In genomic region chr6:132715204-132715603, GRCh38 we compare ENCODE assay signal across 8 cellular contexts. TPM values are rescaled to one million over a fixed set of nuclear protein-coding genes. Genes with fewer than 3 reads are reported as not detected.
DNase-seq lines count a peak whose midpoint lies in the region; ATAC-seq, FAIRE-seq and TF ChIP-seq lines count a peak whose summit lies in the region.

No MANE protein-coding gene starts in this region.

- in situ Hi-C loops in GM12878 (cut with MboI): no loop called here

- TF ChIP-seq EP300 in A549 (IDR thresholded peaks at IDR 0.05): no peak
- TF ChIP-seq EP300 in GM12878 (IDR thresholded peaks at IDR 0.05; ENCODE audit: borderline replicate concordance in 1 of 2, control insufficient read depth in 1 of 2, low read depth in 2 of 2, low read length in 2 of 2): no peak
- TF ChIP-seq EP300 in upper lobe of left lung (IDR thresholded peaks at IDR 0.05): no peak

- SMC1A ChIA-PET in GM12878 (lab: Charles Lee; ENCODE audit: uncharacterized antibody, unreplicated experiment): interaction anchor here (0.9 to 1.8 kb wide), 6 partner anchors 9 to 48 kb away, joined by 3 to 10 read pairs (median 4); no protein-coding TSS in a partner anchor

- H3K4me2 ChIP-seq in A549 (no peak overlapping the region), GM12878 (ENCODE audit: control insufficient read depth, insufficient read depth) (no peak overlapping the region), keratinocyte (ENCODE audit: control insufficient read depth, extremely low read depth, insufficient read depth, low read depth, low read length) (no peak overlapping the region)

- DNase-seq in A549 (ENCODE audit: low read depth in 1 of 2, low spot score in 1 of 2): peak; percentile 57 to 77
- peak; percentile 84 for DNase-seq in HT-29 (ENCODE audit: low spot score)
- no peak for DNase-seq in GM12878 (ENCODE audit: low read depth, low spot score)
- peak; percentile 15 for DNase-seq in keratinocyte (ENCODE audit: low read depth, low spot score)
- no peak for DNase-seq in upper lobe of left lung
- DNase-seq in activated CD4-positive, alpha-beta T cell treated with anti-CD3 and anti-CD28 coated beads for 4 hours: no peak
- no peak for DNase-seq in NCI-H187 (lab: John Stamatoyannopoulos, UW)

- no peak overlapping the region for H3K4me3 ChIP-seq in A549
- H3K4me3 ChIP-seq in GM12878: no peak overlapping the region
- no peak overlapping the region for H3K4me3 ChIP-seq in keratinocyte (ENCODE audit: control insufficient read depth in 2 of 3, extremely low read depth in 1 of 3, insufficient read depth in 2 of 3, low read depth in 1 of 3, low read length in 3 of 3)
- H3K4me3 ChIP-seq in upper lobe of left lung: no peak overlapping the region

- intact Hi-C loops in GM12878 (cut with micrococcal nuclease; ENCODE audit: unreplicated experiment): no loop called here

- FAIRE-seq in A549 (lab: Jason Lieb, UNC) (no peak), GM12878 (lab: Jason Lieb, UNC) (no peak), keratinocyte (lab: Jason Lieb, UNC) (peak; percentile 87)

- H3K9me1 ChIP-seq in keratinocyte (ENCODE audit: control insufficient read depth, extremely low read depth, insufficient read depth, low read length): no peaks in the 10 kb centered on the region

- peak; percentile 66 to 73 for TF ChIP-seq RAD21 in A549 (conservative IDR thresholded peaks at IDR 0.05 in 1 of 2, IDR thresholded peaks at IDR 0.05 in 1 of 2)
- TF ChIP-seq RAD21 in GM12878 (IDR thresholded peaks at IDR 0.05; ENCODE audit: insufficient read depth, low read depth, low read length): 0 out of 2 replicates have a peak, but pooled peaks have one; percentile 9

- peak; percentile 43 for TF ChIP-seq CTCF in A549 (IDR thresholded peaks at IDR 0.05)
- TF ChIP-seq CTCF in GM12878 (IDR thresholded peaks at IDR 0.05 in 2 of 3, conservative IDR thresholded peaks at IDR 0.05 in 1 of 3; ENCODE audit: control insufficient read depth in 2 of 3, extremely low read depth in 1 of 3, insufficient read depth in 1 of 3, low read depth in 3 of 3, low read length in 3 of 3): no peak
- TF ChIP-seq CTCF in keratinocyte (optimal IDR thresholded peaks at IDR 0.05 in 1 of 3, IDR thresholded peaks at IDR 0.05 in 1 of 3, conservative IDR thresholded peaks at IDR 0.05 in 1 of 3; ENCODE audit: extremely low read depth in 1 of 3, insufficient read depth in 2 of 3, low read length in 3 of 3): peak; percentile 59 to 83 (median 67)
- TF ChIP-seq CTCF in upper lobe of left lung (IDR thresholded peaks at IDR 0.05): no peak

- H3K4me1 ChIP-seq in A549: peaks cover 20% of the 10 kb centered on the region; the same call in 2 of the 3 replicates
- H3K4me1 ChIP-seq in GM12878 (ENCODE audit: control insufficient read depth, insufficient read depth, low read length): no peaks in the 10 kb centered on the region
- peaks cover 3% of the 10 kb centered on the region for H3K4me1 ChIP-seq in keratinocyte (ENCODE audit: control insufficient read depth, extremely low read depth, insufficient read depth, low read length)
- H3K4me1 ChIP-seq in upper lobe of left lung: no peaks in the 10 kb centered on the region

- no peaks in the 10 kb centered on the region for H3K79me2 ChIP-seq in GM12878 (ENCODE audit: control insufficient read depth, insufficient read depth, low read length)
- H3K79me2 ChIP-seq in keratinocyte (ENCODE audit: control insufficient read depth, insufficient read depth, low read length): no peaks in the 10 kb centered on the region

- BruUV-seq in GM12878 (replicated peaks; lab: Mats Ljungman, UMichigan): no TSS peak

- CTCF ChIA-PET in A549 (lab: Yijun Ruan, JAX): interaction anchor here (0.7 to 2.2 kb wide), 11 partner anchors 9 to 184 kb away, joined by 3 to 17 read pairs (median 4); partner anchors contain the start of gene SLC18B1
- CTCF ChIA-PET in GM12878 (lab: Yijun Ruan, JAX): interaction anchor here (0.7 to 2.0 kb wide), 3 partner anchors 13 to 44 kb away, joined by 3 to 6 read pairs (median 4); no protein-coding TSS in a partner anchor

- ATAC-seq in A549 (peak; percentile 99), GM12878 (no peak), HG02642 (IDR thresholded peaks at IDR 0.05; ENCODE audit: poor library complexity, unreplicated experiment) (no peak), upper lobe of left lung (ENCODE audit: low FRiP score in 2 of 2) (no peak)

- dilution Hi-C loops in keratinocyte (cut with MboI; ENCODE audit: extremely low pct_ligation_motif_present, low sequenced_read_pairs): no loop called here

- H3K27me3 ChIP-seq in GM12878 (replicated peaks in 1 of 2; ENCODE audit: control insufficient read depth in 2 of 2, insufficient read depth in 2 of 2, low read length in 1 of 2) (0 out of 4 replicates have a peak, but pooled peaks cover 2% of the 10 kb centered on the region in 2 experiments), keratinocyte (ENCODE audit: control insufficient read depth, extremely low read depth, insufficient read depth, low read length) (no peaks in the 10 kb centered on the region), upper lobe of left lung (no peaks in the 10 kb centered on the region)

- H3K36me3 ChIP-seq in GM12878 (ENCODE audit: control insufficient read depth in 2 of 2, insufficient read depth in 2 of 2, low read length in 1 of 2) (no peaks in the 10 kb centered on the region), keratinocyte (ENCODE audit: control insufficient read depth in 2 of 2, extremely low read depth in 1 of 2, insufficient read depth in 2 of 2, low read length in 2 of 2) (no peaks in the 10 kb centered on the region), upper lobe of left lung (no peaks in the 10 kb centered on the region)

- WGBS in A549 (ENCODE audit: missing lambda C conversion rate): 40% methylated on average over 4 of the region's 5 CpGs
- WGBS in GM12878 (ENCODE audit: insufficient coverage, insufficient replicate concordance, low lambda C conversion rate, missing lambda C conversion rate): 72% methylated on average over 5 of the region's 5 CpGs
- 69 to 81% methylated on average over 3 to 5 of the region's 5 CpGs for WGBS in upper lobe of left lung, 2 donors

- H4K20me1 ChIP-seq in GM12878 (ENCODE audit: control insufficient read depth, insufficient read depth) (no peaks in the 10 kb centered on the region), keratinocyte (ENCODE audit: control insufficient read depth, extremely low read depth, insufficient read depth, low read length) (no peaks in the 10 kb centered on the region)

- H3K9ac ChIP-seq in GM12878 (ENCODE audit: control insufficient read depth, insufficient read depth, low read length) (no peak overlapping the region), keratinocyte (ENCODE audit: control insufficient read depth, extremely low read depth, insufficient read depth, low read length) (no peak overlapping the region)

- RAD21 ChIA-PET in GM12878 (lab: Charles Lee; ENCODE audit: unreplicated experiment): interaction anchor here (1.4 kb wide), 1 partner anchor 435 kb away, joined by 3 read pairs; no protein-coding TSS in a partner anchor

- TF ChIP-seq POLR2A in A549 (IDR thresholded peaks at IDR 0.05; ENCODE audit: low read length) (no peak), GM12878 (IDR thresholded peaks at IDR 0.05; ENCODE audit: low read depth, low read length) (no peak), upper lobe of left lung (IDR thresholded peaks at IDR 0.05) (no peak)

- POLR2A ChIA-PET in A549 (lab: Yijun Ruan, JAX) (interaction anchor here (0.6 kb wide), 1 partner anchor 45 kb away, joined by 6 read pairs; no protein-coding TSS in a partner anchor), GM12878 (lab: Charles Lee) (no interaction called here)

- H2AFZ ChIP-seq in GM12878 (ENCODE audit: control insufficient read depth, low read depth, low read length): no peak overlapping the region
- H2AFZ ChIP-seq in keratinocyte (ENCODE audit: control insufficient read depth, low read length): no peak overlapping the region

- H3K9me3 ChIP-seq in A549 (no peaks in the 10 kb centered on the region), GM12878 (replicated peaks; ENCODE audit: control insufficient read depth, insufficient read depth, low read length) (no peaks in the 10 kb centered on the region), keratinocyte (ENCODE audit: control insufficient read depth, low read depth, low read length) (no peaks in the 10 kb centered on the region), upper lobe of left lung (no peaks in the 10 kb centered on the region)

- no peak overlapping the region for H3K27ac ChIP-seq in A549
- H3K27ac ChIP-seq in GM12878 (ENCODE audit: control insufficient read depth, insufficient read depth): no peak overlapping the region
- H3K27ac ChIP-seq in keratinocyte (ENCODE audit: control insufficient read depth, insufficient read depth, low read length): no peak overlapping the region
- H3K27ac ChIP-seq in upper lobe of left lung: peak overlapping the region in 1 of 4 donors; percentile 6

RNA-seq across cellular contexts. Expression of gene VNN1, which starts 1.3 kb away (rescaled TPM):
- polyA plus RNA-seq in A549 (2011; rRNA removed) (0.09 TPM in 2 replicates), A549 (2017; fragmentation: RNase III; extraction: RNeasy Plus Mini Kit Qiagen cat#74134 plus additional on column Dnase treatment) (0.03 to 0.13 TPM in 2 of 3 replicates, not detected in the other), GM12878 (2011; rRNA removed) (not detected in 2 replicates), GM12878 (2014; fragmentation: Illumina TruSeq; extraction: Trizol) (not detected in 2 replicates), GM12878 (2014; fragmentation: Nextera tagmentation; extraction: Ambion mirVana) (not detected), GM12878 (2014; rRNA removed) (not detected in 2 replicates), GM12878 (2016; fragmentation: Nextera tagmentation; extraction: Ambion mirVana) (not detected), keratinocyte (1.5 to 3.8 TPM (median 3.3 TPM) in 3 replicates)
- polyA plus RNA-seq in A549 (2012; cell fraction: cytosol; rRNA removed): 0.01 and 0.03 TPM in 2 replicates
- polyA plus RNA-seq in A549 (2012; cell fraction: nucleus; rRNA removed): 0.04 and 0.05 TPM in 2 replicates
- polyA minus RNA-seq in A549 (2011; rRNA and poly(A)+ RNA removed): not detected in 2 replicates
- total RNA-seq in HT-29 (2014; rRNA removed; shearing (Covaris generic)): 3.1 and 3.6 TPM in 2 replicates
- not detected in 2 replicates for total RNA-seq in GM12878 (2013; cell fraction: nucleolus; rRNA removed)
- total RNA-seq in GM12878 (2014; rRNA removed) (0.05 TPM in 1 of 2 replicates, not detected in the other), GM12878 (2014; rRNA removed; fragmentation: Illumina TruSeq; extraction: Trizol) (not detected in 2 replicates), GM12878 (2021) (not detected in 2 replicates), upper lobe of left lung (1 to 10 TPM in 5 of 6 donors, under 1 TPM in 1; 0.67 to 9.4 (median 4.7) TPM)
- polyA plus RNA-seq in GM12878 (2011; ENCODE audit: low read depth): not detected
- not detected in 2 replicates for polyA plus RNA-seq in GM12878 (2011; cell fraction: cytosol; rRNA removed)
- not detected in 2 replicates for polyA plus RNA-seq in GM12878 (2011; cell fraction: nucleus; rRNA removed)
- polyA plus RNA-seq in GM12878 (2012): not detected in 2 replicates
- not detected in 2 replicates for polyA minus RNA-seq in GM12878 (2011; rRNA and poly(A)+ RNA removed)
- polyA minus RNA-seq in GM12878 (2011; cell fraction: cytosol; rRNA and poly(A)+ RNA removed): not detected in 2 replicates
- polyA minus RNA-seq in GM12878 (2011; cell fraction: nucleus; rRNA and poly(A)+ RNA removed): not detected in 2 replicates
- 0.25 TPM for polyA plus RNA-seq in keratinocyte (2011; ENCODE audit: low read depth)
- polyA plus RNA-seq in keratinocyte (2011; cell fraction: cytosol; rRNA removed): 0.68 and 1.5 TPM in 2 replicates
- polyA plus RNA-seq in keratinocyte (2011; cell fraction: nucleus; rRNA removed): 10.0 and 12.5 TPM in 2 replicates
- polyA plus RNA-seq in keratinocyte (2012; ENCODE audit: low replicate concordance): 0.16 and 1.2 TPM in 2 replicates
- 0.83 to 0.99 TPM in 2 of 3 replicates, not detected in the other for polyA minus RNA-seq in keratinocyte
- polyA minus RNA-seq in keratinocyte (2011; cell fraction: cytosol; rRNA and poly(A)+ RNA removed): not detected
- 0.39 and 0.42 TPM in 2 replicates for polyA minus RNA-seq in keratinocyte (2011; cell fraction: nucleus; rRNA and poly(A)+ RNA removed)

RNA-seq across cellular contexts. Expression of gene VNN2, which starts 42.5 kb away (rescaled TPM):
- polyA plus RNA-seq in A549 (2011; rRNA removed): 0.09 TPM in 1 of 2 replicates, not detected in the other
- 0.03 TPM in 1 of 2 replicates, not detected in the other for polyA plus RNA-seq in A549 (2012; cell fraction: cytosol; rRNA removed)
- not detected in 2 replicates for polyA plus RNA-seq in A549 (2012; cell fraction: nucleus; rRNA removed)
- 0.13 TPM in 1 of 3 replicates, not detected in the others for polyA plus RNA-seq in A549 (2017; fragmentation: RNase III; extraction: RNeasy Plus Mini Kit Qiagen cat#74134 plus additional on column Dnase treatment)
- polyA minus RNA-seq in A549 (2011; rRNA and poly(A)+ RNA removed): not detected in 2 replicates
- not detected in 2 replicates for total RNA-seq in HT-29 (2014; rRNA removed; shearing (Covaris generic))
- 25.5 and 28.5 TPM in 2 replicates for total RNA-seq in GM12878 (2013; cell fraction: nucleolus; rRNA removed)
- 21.3 and 26.3 TPM in 2 replicates for total RNA-seq in GM12878 (2014; rRNA removed)
- 22.9 and 23.9 TPM in 2 replicates for total RNA-seq in GM12878 (2014; rRNA removed; fragmentation: Illumina TruSeq; extraction: Trizol)
- 13.8 and 15.1 TPM in 2 replicates for total RNA-seq in GM12878 (2021)
- polyA plus RNA-seq in GM12878 (2011; ENCODE audit: low read depth): 39.3 TPM
- 18.2 and 21.5 TPM in 2 replicates for polyA plus RNA-seq in GM12878 (2011; rRNA removed)
- 11.2 and 15.0 TPM in 2 replicates for polyA plus RNA-seq in GM12878 (2011; cell fraction: cytosol; rRNA removed)
- 10.7 and 12.0 TPM in 2 replicates for polyA plus RNA-seq in GM12878 (2011; cell fraction: nucleus; rRNA removed)
- 22.9 and 23.5 TPM in 2 replicates for polyA plus RNA-seq in GM12878 (2012)
- polyA plus RNA-seq in GM12878 (2014; fragmentation: Illumina TruSeq; extraction: Trizol): 30.1 and 41.7 TPM in 2 replicates
- polyA plus RNA-seq in GM12878 (2014; fragmentation: Nextera tagmentation; extraction: Ambion mirVana): 10 to 100 TPM; 26.4 to 27.3 TPM
- polyA plus RNA-seq in GM12878 (2014; rRNA removed): 14.4 and 24.4 TPM in 2 replicates
- polyA plus RNA-seq in GM12878 (2016; fragmentation: Nextera tagmentation; extraction: Ambion mirVana): 10 to 100 TPM; 18.2 to 19.4 TPM
- polyA minus RNA-seq in GM12878 (2011; rRNA and poly(A)+ RNA removed): 10.9 and 13.4 TPM in 2 replicates
- 3.6 and 3.7 TPM in 2 replicates for polyA minus RNA-seq in GM12878 (2011; cell fraction: cytosol; rRNA and poly(A)+ RNA removed)
- 3.1 and 3.7 TPM in 2 replicates for polyA minus RNA-seq in GM12878 (2011; cell fraction: nucleus; rRNA and poly(A)+ RNA removed)
- polyA plus RNA-seq in keratinocyte: not detected in 3 replicates
- not detected for polyA plus RNA-seq in keratinocyte (2011; ENCODE audit: low read depth)
- polyA plus RNA-seq in keratinocyte (2011; cell fraction: cytosol; rRNA removed): not detected in 2 replicates
- not detected in 2 replicates for polyA plus RNA-seq in keratinocyte (2011; cell fraction: nucleus; rRNA removed)
- polyA plus RNA-seq in keratinocyte (2012; ENCODE audit: low replicate concordance): not detected in 2 replicates
- not detected in 3 replicates for polyA minus RNA-seq in keratinocyte
- polyA minus RNA-seq in keratinocyte (2011; cell fraction: cytosol; rRNA and poly(A)+ RNA removed): not detected
- not detected in 2 replicates for polyA minus RNA-seq in keratinocyte (2011; cell fraction: nucleus; rRNA and poly(A)+ RNA removed)
- total RNA-seq in upper lobe of left lung: 10 to 100 TPM in 5 of 6 donors, 1 to 10 TPM in 1; 5.2 to 29.3 (median 16.9) TPM

RNA-seq across cellular contexts. Expression of gene TAAR1, which starts 56.2 kb away (rescaled TPM):
- not detected in 2 replicates for polyA plus RNA-seq in A549 (2011; rRNA removed)
- polyA plus RNA-seq in A549 (2012; cell fraction: cytosol; rRNA removed): not detected in 2 replicates
- not detected in 2 replicates for polyA plus RNA-seq in A549 (2012; cell fraction: nucleus; rRNA removed)
- polyA plus RNA-seq in A549 (2017; fragmentation: RNase III; extraction: RNeasy Plus Mini Kit Qiagen cat#74134 plus additional on column Dnase treatment): not detected in 3 replicates
- polyA minus RNA-seq in A549 (2011; rRNA and poly(A)+ RNA removed): not detected in 2 replicates
- total RNA-seq in HT-29 (2014; rRNA removed; shearing (Covaris generic)): not detected in 2 replicates
- not detected in 2 replicates for total RNA-seq in GM12878 (2013; cell fraction: nucleolus; rRNA removed)
- total RNA-seq in GM12878 (2014; rRNA removed): not detected in 2 replicates
- not detected in 2 replicates for total RNA-seq in GM12878 (2014; rRNA removed; fragmentation: Illumina TruSeq; extraction: Trizol)
- not detected in 2 replicates for total RNA-seq in GM12878 (2021)
- polyA plus RNA-seq in GM12878 (2011; ENCODE audit: low read depth): not detected
- polyA plus RNA-seq in GM12878 (2011; rRNA removed): not detected in 2 replicates
- not detected in 2 replicates for polyA plus RNA-seq in GM12878 (2011; cell fraction: cytosol; rRNA removed)
- polyA plus RNA-seq in GM12878 (2011; cell fraction: nucleus; rRNA removed): not detected in 2 replicates
- polyA plus RNA-seq in GM12878 (2012): not detected in 2 replicates
- polyA plus RNA-seq in GM12878 (2014; fragmentation: Illumina TruSeq; extraction: Trizol): not detected in 2 replicates
- polyA plus RNA-seq in GM12878 (2014; fragmentation: Nextera tagmentation; extraction: Ambion mirVana): not detected
- not detected in 2 replicates for polyA plus RNA-seq in GM12878 (2014; rRNA removed)
- not detected for polyA plus RNA-seq in GM12878 (2016; fragmentation: Nextera tagmentation; extraction: Ambion mirVana)
- polyA minus RNA-seq in GM12878 (2011; rRNA and poly(A)+ RNA removed): not detected in 2 replicates
- not detected in 2 replicates for polyA minus RNA-seq in GM12878 (2011; cell fraction: cytosol; rRNA and poly(A)+ RNA removed)
- not detected in 2 replicates for polyA minus RNA-seq in GM12878 (2011; cell fraction: nucleus; rRNA and poly(A)+ RNA removed)
- polyA plus RNA-seq in keratinocyte: not detected in 3 replicates
- polyA plus RNA-seq in keratinocyte (2011; ENCODE audit: low read depth): not detected
- not detected in 2 replicates for polyA plus RNA-seq in keratinocyte (2011; cell fraction: cytosol; rRNA removed)
- polyA plus RNA-seq in keratinocyte (2011; cell fraction: nucleus; rRNA removed): not detected in 2 replicates
- not detected in 2 replicates for polyA plus RNA-seq in keratinocyte (2012; ENCODE audit: low replicate concordance)
- not detected in 3 replicates for polyA minus RNA-seq in keratinocyte
- not detected for polyA minus RNA-seq in keratinocyte (2011; cell fraction: cytosol; rRNA and poly(A)+ RNA removed)
- polyA minus RNA-seq in keratinocyte (2011; cell fraction: nucleus; rRNA and poly(A)+ RNA removed): not detected in 2 replicates
- total RNA-seq in upper lobe of left lung: not detected

Comparison
In these comparisons a context has a peak if more than half of its experiments do, and no peak if none do; other contexts are left out.
1. ATAC-seq: peak in A549 (2 of 2); none in GM12878 (single experiment), HG02642 (single experiment) and upper lobe of left lung (0 of 2).
2. DNase-seq: peak in A549 (2 of 2), HT-29 (single experiment) and keratinocyte (single experiment); none in GM12878 (single experiment), upper lobe of left lung (0 of 2), activated CD4-positive, alpha-beta T cell treated with anti-CD3 and anti-CD28 coated beads for 4 hours (0 of 2) and NCI-H187 (0 of 2).
3. CTCF ChIP-seq: peak in A549 (single experiment) and keratinocyte (3 of 3); none in GM12878 (0 of 3) and upper lobe of left lung (0 of 6).
4. Of the 24 proteins assayed by ChIP-seq in both GM12878 and A549: peak only in GM12878: none; only in A549: CTCF and SMC3; in both: RAD21; in neither: 21.